ENCODE assay signal across 11 cellular contexts in genomic region chr15:29942144-29942543, GRCh38.
DNase-seq lines count a peak whose midpoint lies in the region; ATAC-seq, FAIRE-seq and TF ChIP-seq lines count a peak whose summit lies in the region.
"Had no signal": no experiment of that assay in that cellular context is flagged by ENCODE, and none has a peak within 500 bp of the region (broad histone marks: within the 10 kb centered on the region; RNA-seq: fewer than 3 reads in every experiment).

No MANE protein-coding gene starts in this region.

- H3K4me1 ChIP-seq in GM23248 (ENCODE audit: insufficient read depth) (peaks cover 25% of the 10 kb centered on the region), Panc1 (ENCODE audit: control insufficient read depth, insufficient read depth, low read length) (no peaks in the 10 kb centered on the region), prostate gland (replicated peaks) (no peaks in the 10 kb centered on the region)

- in situ Hi-C loops in GM23248 (cut with MboI) (no loop called here), Panc1 (cut with HindIII; ENCODE audit: low pct_unique_long_range_greater_than_20kb, low sequenced_read_pairs) (no loop called here)

- intact Hi-C loops in Panc1 (cut with micrococcal nuclease; ENCODE audit: unreplicated experiment) (loop anchor here (10.0 kb wide), 1 partner anchor 133 kb away; no protein-coding TSS in a partner anchor), sciatic nerve (cut with DNase I) (no loop called here), prostate gland (cut with DNase I) (no loop called here)

- CTCF ChIA-PET in Panc1 (lab: Charles Lee): interaction anchor here (1.0 kb wide), 1 partner anchor 327 kb away, joined by 9 read pairs; no protein-coding TSS in a partner anchor

- no peaks in the 10 kb centered on the region for H3K27me3 ChIP-seq in GM23248 (replicated peaks; ENCODE audit: insufficient read depth)
- no peaks in the 10 kb centered on the region for H3K27me3 ChIP-seq in Panc1 (ENCODE audit: control insufficient read depth, insufficient read depth, low read length)
- H3K27me3 ChIP-seq in prostate gland (replicated peaks; ENCODE audit: insufficient read depth): no peaks in the 10 kb centered on the region
- H3K27me3 ChIP-seq: neutrophil had no signal

- TF ChIP-seq CTCF in Panc1 (IDR thresholded peaks at IDR 0.05) (peak; percentile 58), prostate gland (IDR thresholded peaks at IDR 0.05) (no peak)

- no peaks in the 10 kb centered on the region for H3K79me2 ChIP-seq in GM23248 (ENCODE audit: insufficient read depth)

- no peaks in the 10 kb centered on the region for H4K20me1 ChIP-seq in GM23248 (ENCODE audit: insufficient read depth)

- no peak overlapping the region for H3K9ac ChIP-seq in GM23248

- POLR2A ChIA-PET in Panc1 (lab: Charles Lee): no interaction called here

- 43 to 57% methylated on average over 3 of the region's 3 CpGs for WGBS in GM23248 (ENCODE audit: low coverage in 1 of 2, low lambda C conversion rate in 2 of 2, missing lambda C conversion rate in 2 of 2), 2 experiments
- 51% methylated on average over 3 of the region's 3 CpGs for WGBS in prostate gland

- no TSS peak for BruUV-seq in Panc1 (replicated peaks; lab: Mats Ljungman, UMichigan)

- H3K9me3 ChIP-seq in GM23248 (ENCODE audit: low read depth) (no peaks in the 10 kb centered on the region), Panc1 (ENCODE audit: control insufficient read depth, insufficient read depth, low read depth, low read length) (no peaks in the 10 kb centered on the region), prostate gland (no peaks in the 10 kb centered on the region)
- H3K9me3 ChIP-seq: neutrophil had no signal

- ATAC-seq in Panc1 (no peak), sciatic nerve (peak; percentile 43)
- ATAC-seq: activated T-helper 17 cell treated with anti-CD3 and anti-CD28 coated beads, Interleukin-2, amount 50 U/mL, for 72 hours had no signal

- FAIRE-seq in frontal cortex (lab: Jason Lieb, UNC): peak; percentile 33
- FAIRE-seq in H54 (lab: Jason Lieb, UNC): no peak
- FAIRE-seq: TTC549 had no signal

- no peaks in the 10 kb centered on the region for H3K9me2 ChIP-seq in GM23248 (ENCODE audit: insufficient read depth)

- peaks cover 26% of the 10 kb centered on the region for H3F3A ChIP-seq in GM23248 (ENCODE audit: insufficient read depth)

- no peak overlapping the region for H3K4me2 ChIP-seq in GM23248 (ENCODE audit: unreplicated experiment)

- TF ChIP-seq POLR2A in prostate gland (IDR thresholded peaks at IDR 0.05) (no peak), H54 (IDR thresholded peaks at IDR 0.05; ENCODE audit: low read depth, low read length) (no peak)

- no peak overlapping the region for H2AFZ ChIP-seq in GM23248

- peak; percentile 19 for DNase-seq in GM23248
- DNase-seq in Panc1 (ENCODE audit: low read depth, low spot score): no peak
- DNase-seq in frontal cortex (ENCODE audit: low spot score in 2 of 2): peak in 1 of 2 donors; percentile 28
- DNase-seq in sciatic nerve (ENCODE audit: low spot score): no peak
- DNase-seq in prostate gland (ENCODE audit: low spot score): no peak
- no peak for DNase-seq in T-helper 2 cell
- DNase-seq in H54 (ENCODE audit: insufficient read length, low spot score): no peak
- DNase-seq: KBM-7 had no signal

- H3K27ac ChIP-seq in GM23248 (no peak overlapping the region), Panc1 (ENCODE audit: low read length) (no peak overlapping the region), prostate gland (no peak overlapping the region)
- H3K27ac ChIP-seq: neutrophil had no signal

- H3K36me3 ChIP-seq in GM23248 (ENCODE audit: low read depth) (no peaks in the 10 kb centered on the region), Panc1 (ENCODE audit: control insufficient read depth, insufficient read depth, low read length) (no peaks in the 10 kb centered on the region), prostate gland (no peaks in the 10 kb centered on the region)
- H3K36me3 ChIP-seq: neutrophil had no signal

- H3K4me3 ChIP-seq in GM23248: no peak overlapping the region
- no peak overlapping the region for H3K4me3 ChIP-seq in Panc1 (ENCODE audit: low read depth in 2 of 2, low read length in 2 of 2)
- H3K4me3 ChIP-seq in prostate gland: no peak overlapping the region
